10 cellular contexts compared by ENCODE assay signal in the genomic region with DNA sequence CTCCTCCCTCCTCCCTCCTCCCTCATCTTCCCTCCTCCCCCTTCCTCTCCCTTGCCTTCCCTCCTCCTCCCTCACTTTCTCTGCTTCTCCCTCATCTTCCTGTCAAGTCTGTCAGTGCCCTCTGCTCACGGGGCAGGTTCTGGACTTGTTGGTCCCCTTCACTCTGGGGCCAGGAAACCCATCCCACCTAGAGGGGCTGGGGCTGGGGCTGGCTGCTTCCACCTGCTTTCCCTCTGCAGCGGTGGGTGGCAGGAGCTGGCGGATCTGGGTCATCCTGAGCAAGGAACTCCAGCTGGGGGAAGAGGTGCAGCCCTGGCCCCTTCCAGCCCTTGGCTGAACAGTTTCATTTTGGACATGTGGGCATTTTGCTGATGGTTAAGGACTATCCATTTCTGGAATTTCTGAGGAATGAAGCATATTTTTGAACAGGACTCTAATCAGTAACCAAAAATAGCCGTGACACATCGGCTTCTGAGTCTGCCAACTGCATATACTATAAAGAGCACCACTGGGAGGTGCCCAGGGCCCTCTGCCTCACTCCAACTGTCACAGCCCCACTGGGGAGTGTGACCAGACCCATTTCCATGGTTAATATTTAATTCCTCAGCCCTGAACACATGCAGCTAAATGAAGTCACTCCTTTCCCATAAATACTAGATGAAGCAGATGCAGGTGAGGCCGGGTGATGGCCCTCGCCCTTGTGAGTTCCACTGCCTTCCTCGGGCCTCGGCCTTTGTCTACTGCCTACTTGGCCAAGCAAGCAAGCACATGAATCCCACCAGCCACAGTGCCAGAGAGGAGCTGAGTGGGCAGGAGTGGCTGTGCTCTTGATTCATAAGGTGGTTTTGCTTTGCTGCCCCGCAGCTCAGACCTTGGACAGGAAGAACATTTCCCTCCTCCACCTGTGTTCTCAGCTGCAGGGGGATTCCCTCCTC. TPM values are rescaled to one million over a fixed set of nuclear protein-coding genes. Genes with fewer than 3 reads are reported as not detected.
DNase-seq lines count a peak whose midpoint lies in the region; ATAC-seq and TF ChIP-seq lines count a peak whose summit lies in the region.
"Had no signal": no experiment of that assay in that cellular context is flagged by ENCODE, and none has a peak within 500 bp of the region (broad histone marks: within the 10 kb centered on the region; RNA-seq: fewer than 3 reads in every experiment).

No MANE protein-coding gene starts in this region.

- H3K36me3 Mint-ChIP-seq in osteocyte (ENCODE audit: unreplicated experiment): no peaks in the 10 kb centered on the region
- H3K36me3 Mint-ChIP-seq in activated T-helper 2 cell treated with anti-CD3 and anti-CD28 coated beads, Interferon-gamma antibody, Interleukin-2, Interleukin-4, amounts not matched to agents 10 μg/mL and 5 μg/mL and 100 μg/mL, durations not matched to agents 14 hours and 24 hours and 36 hours (ENCODE audit: low read depth): no peaks in the 10 kb centered on the region
- H3K36me3 Mint-ChIP-seq: activated naive CD8-positive, alpha-beta T cell treated with anti-CD3 and anti-CD28 coated beads, Interleukin-2, amount 10 ng/mL, durations not matched to agents 7 days and 5 days had no signal

- H3K27ac Mint-ChIP-seq in osteocyte (ENCODE audit: unreplicated experiment): peak overlapping the region; percentile 9
- H3K27ac Mint-ChIP-seq in activated T-helper 2 cell treated with anti-CD3 and anti-CD28 coated beads, Interferon-gamma antibody, Interleukin-2, Interleukin-4, amounts not matched to agents 10 μg/mL and 5 μg/mL and 100 μg/mL, durations not matched to agents 14 hours and 24 hours and 36 hours: no peak overlapping the region
- H3K27ac Mint-ChIP-seq: activated naive CD8-positive, alpha-beta T cell treated with anti-CD3 and anti-CD28 coated beads, Interleukin-2, amount 10 ng/mL, durations not matched to agents 7 days and 5 days had no signal

- TF ChIP-seq CTCF in osteocyte (IDR thresholded peaks at IDR 0.05): no peak

- no peaks in the 10 kb centered on the region for H3K9me3 Mint-ChIP-seq in osteocyte (ENCODE audit: unreplicated experiment)
- H3K9me3 Mint-ChIP-seq in activated T-helper 2 cell treated with anti-CD3 and anti-CD28 coated beads, Interferon-gamma antibody, Interleukin-2, Interleukin-4, amounts not matched to agents 10 μg/mL and 5 μg/mL and 100 μg/mL, durations not matched to agents 14 hours and 24 hours and 36 hours: no peaks in the 10 kb centered on the region
- H3K9me3 Mint-ChIP-seq: activated naive CD8-positive, alpha-beta T cell treated with anti-CD3 and anti-CD28 coated beads, Interleukin-2, amount 10 ng/mL, durations not matched to agents 7 days and 5 days; neural crest cell had no signal

- no peak overlapping the region for H3K4me3 Mint-ChIP-seq in osteocyte (ENCODE audit: unreplicated experiment)
- no peak overlapping the region for H3K4me3 Mint-ChIP-seq in activated T-helper 2 cell treated with anti-CD3 and anti-CD28 coated beads, Interferon-gamma antibody, Interleukin-2, Interleukin-4, amounts not matched to agents 10 μg/mL and 5 μg/mL and 100 μg/mL, durations not matched to agents 14 hours and 24 hours and 36 hours (ENCODE audit: low read depth)
- H3K4me3 Mint-ChIP-seq: activated naive CD8-positive, alpha-beta T cell treated with anti-CD3 and anti-CD28 coated beads, Interleukin-2, amount 10 ng/mL, durations not matched to agents 7 days and 5 days; neural crest cell had no signal

- intact Hi-C loops in activated T-helper 2 cell treated with anti-CD3 and anti-CD28 coated beads, Interferon-gamma antibody, Interleukin-2, Interleukin-4, amounts not matched to agents 10 μg/mL and 5 μg/mL and 100 μg/mL, durations not matched to agents 14 hours and 24 hours and 36 hours (cut with micrococcal nuclease): no loop called here

- peak; percentile 85 for DNase-seq in GM04503 (ENCODE audit: low read depth)
- DNase-seq in fibroblast of gingiva (ENCODE audit: low read depth): peak; percentile 45
- DNase-seq in osteocyte (ENCODE audit: extremely low spot score, unreplicated experiment): peak; percentile 77
- DNase-seq in NCI-H146 (lab: John Stamatoyannopoulos, UW): no peak
- DNase-seq in stimulated activated CD4-positive, alpha-beta T cell treated with anti-CD3 and anti-CD28 coated beads, Interleukin-1b, Interleukin-23, amount 100 ng/mL, for 48 hours: no peak
- no peak for DNase-seq in activated T-helper 2 cell treated with anti-CD3 and anti-CD28 coated beads, Interferon-gamma antibody, Interleukin-2, Interleukin-4, amounts not matched to agents 10 μg/mL and 5 μg/mL and 100 μg/mL, durations not matched to agents 14 hours and 24 hours and 36 hours (ENCODE audit: low spot score)
- DNase-seq: activated naive CD8-positive, alpha-beta T cell treated with anti-CD3 and anti-CD28 coated beads, Interleukin-2, amount 10 ng/mL, durations not matched to agents 7 days and 5 days had no signal

- H3K4me1 Mint-ChIP-seq in osteocyte (ENCODE audit: unreplicated experiment): peaks cover 28% of the 10 kb centered on the region
- peaks cover 2% of the 10 kb centered on the region for H3K4me1 Mint-ChIP-seq in activated T-helper 2 cell treated with anti-CD3 and anti-CD28 coated beads, Interferon-gamma antibody, Interleukin-2, Interleukin-4, amounts not matched to agents 10 μg/mL and 5 μg/mL and 100 μg/mL, durations not matched to agents 14 hours and 24 hours and 36 hours (ENCODE audit: low read depth)
- H3K4me1 Mint-ChIP-seq: activated naive CD8-positive, alpha-beta T cell treated with anti-CD3 and anti-CD28 coated beads, Interleukin-2, amount 10 ng/mL, durations not matched to agents 7 days and 5 days had no signal

- H3K27me3 Mint-ChIP-seq in osteocyte (ENCODE audit: unreplicated experiment): no peaks in the 10 kb centered on the region
- H3K27me3 Mint-ChIP-seq in activated T-helper 2 cell treated with anti-CD3 and anti-CD28 coated beads, Interferon-gamma antibody, Interleukin-2, Interleukin-4, amounts not matched to agents 10 μg/mL and 5 μg/mL and 100 μg/mL, durations not matched to agents 14 hours and 24 hours and 36 hours (ENCODE audit: low read depth): peaks cover 5% of the 10 kb centered on the region
- H3K27me3 Mint-ChIP-seq: activated naive CD8-positive, alpha-beta T cell treated with anti-CD3 and anti-CD28 coated beads, Interleukin-2, amount 10 ng/mL, durations not matched to agents 7 days and 5 days had no signal

- ATAC-seq in HG03354 (IDR thresholded peaks at IDR 0.05; ENCODE audit: poor library complexity, severe bottlenecking, unreplicated experiment) (peak; percentile 63), HG03457 (IDR thresholded peaks at IDR 0.05; ENCODE audit: unreplicated experiment) (no peak)

RNA-seq across cellular contexts. Expression of gene CHDH, which starts 39.8 kb away (rescaled TPM):
- total RNA-seq in osteocyte: 0.81 and 0.86 TPM in 2 replicates
- total RNA-seq in activated T-helper 2 cell treated with anti-CD3 and anti-CD28 coated beads, Interferon-gamma antibody, Interleukin-2, Interleukin-4, amounts not matched to agents 10 μg/mL and 5 μg/mL and 100 μg/mL, durations not matched to agents 14 hours and 24 hours and 36 hours: 10.7 and 12.0 TPM in 2 replicates

RNA-seq across cellular contexts. Expression of gene IL17RB, which starts 39.9 kb away (rescaled TPM):
- 0.24 and 0.54 TPM in 2 replicates for total RNA-seq in osteocyte
- 33.3 and 36.1 TPM in 2 replicates for total RNA-seq in activated T-helper 2 cell treated with anti-CD3 and anti-CD28 coated beads, Interferon-gamma antibody, Interleukin-2, Interleukin-4, amounts not matched to agents 10 μg/mL and 5 μg/mL and 100 μg/mL, durations not matched to agents 14 hours and 24 hours and 36 hours

Comparison
In these comparisons a context has a peak if more than half of its experiments do, and no peak if none do; other contexts are left out.
1. DNase-seq: peak in GM04503 (single experiment), fibroblast of gingiva (single experiment) and osteocyte (single experiment); none in NCI-H146 (single experiment), stimulated activated CD4-positive, alpha-beta T cell treated with anti-CD3 and anti-CD28 coated beads, Interleukin-1b, Interleukin-23, amount 100 ng/mL, for 48 hours (single experiment) and activated T-helper 2 cell treated with anti-CD3 and anti-CD28 coated beads, Interferon-gamma antibody, Interleukin-2, Interleukin-4, amounts not matched to agents 10 μg/mL and 5 μg/mL and 100 μg/mL, durations not matched to agents 14 hours and 24 hours and 36 hours (single experiment).
2. RNA of gene IL17RB, which starts 39.9 kb away (total RNA-seq): 33.3 to 36.1 TPM in activated T-helper 2 cell treated with anti-CD3 and anti-CD28 coated beads, Interferon-gamma antibody, Interleukin-2, Interleukin-4, amounts not matched to agents 10 μg/mL and 5 μg/mL and 100 μg/mL, durations not matched to agents 14 hours and 24 hours and 36 hours; 0.24 to 0.54 TPM in osteocyte; every median in the first group is over 10 times any median in the second.